14 cellular contexts compared by ENCODE assay signal in genomic region chr16:21162661-21163151, GRCh38. TPM values are rescaled to one million over a fixed set of nuclear protein-coding genes. Genes with fewer than 3 reads are reported as not detected.
DNase-seq lines count a peak whose midpoint lies in the region; ATAC-seq and TF ChIP-seq lines count a peak whose summit lies in the region.
"Had no signal": no experiment of that assay in that cellular context is flagged by ENCODE, and none has a peak within 500 bp of the region (broad histone marks: within the 10 kb centered on the region; RNA-seq: fewer than 3 reads in every experiment).

No MANE protein-coding gene starts in this region.

- no peaks in the 10 kb centered on the region for H3K27me3 Mint-ChIP-seq in natural killer cell (ENCODE audit: low read depth in 2 of 2)
- peaks cover 15% of the 10 kb centered on the region for H3K27me3 Mint-ChIP-seq in endodermal cell (ENCODE audit: insufficient read depth)
- H3K27me3 Mint-ChIP-seq: stimulated activated naive CD8-positive, alpha-beta T cell treated with anti-CD3 and anti-CD28 coated beads, Interleukin-15, Interleukin-2, amounts not matched to agents 100 ng/mL and 50 ng/mL, for 24 hours had no signal

- no peak overlapping the region for H3K9ac ChIP-seq in parathyroid adenoma
- no peak overlapping the region for H3K9ac ChIP-seq in endodermal cell (ENCODE audit: extremely low read depth, low read length, poor library complexity, severe bottlenecking)
- H3K9ac ChIP-seq: BLaER1 had no signal

- H3K36me3 Mint-ChIP-seq in natural killer cell (no peaks in the 10 kb centered on the region), endodermal cell (ENCODE audit: low read depth) (peaks cover 40% of the 10 kb centered on the region)

- H3K27ac Mint-ChIP-seq in natural killer cell (no peak overlapping the region), endodermal cell (no peak overlapping the region)
- H3K27ac Mint-ChIP-seq: stimulated activated naive CD8-positive, alpha-beta T cell treated with anti-CD3 and anti-CD28 coated beads, Interleukin-15, Interleukin-2, amounts not matched to agents 100 ng/mL and 50 ng/mL, for 24 hours had no signal

- no peaks in the 10 kb centered on the region for H3K9me3 ChIP-seq in parathyroid adenoma (ENCODE audit: control insufficient read depth, low read length)
- H3K9me3 ChIP-seq in endodermal cell (ENCODE audit: control insufficient read depth, low read length), result no peaks in the 10 kb centered on the region
- H3K9me3 ChIP-seq: BLaER1, neutrophil, Peyer's patch had no signal

- peaks cover 11 to 17% of the 10 kb centered on the region in 2 donors for H3K4me1 Mint-ChIP-seq in natural killer cell
- H3K4me1 Mint-ChIP-seq in endodermal cell, result no peaks in the 10 kb centered on the region

- H3K36me3 ChIP-seq in parathyroid adenoma (ENCODE audit: control insufficient read depth, insufficient read depth, low read length) (no peaks in the 10 kb centered on the region), endodermal cell (ENCODE audit: control insufficient read depth, insufficient read depth, low read length) (peaks cover 58% of the 10 kb centered on the region)
- H3K36me3 ChIP-seq: neutrophil had no signal

- H2AFZ ChIP-seq in parathyroid adenoma, result no peak overlapping the region

- no peaks in the 10 kb centered on the region for H3K9me3 Mint-ChIP-seq in natural killer cell
- H3K9me3 Mint-ChIP-seq in endodermal cell, result no peaks in the 10 kb centered on the region
- H3K9me3 Mint-ChIP-seq: stimulated activated naive CD8-positive, alpha-beta T cell treated with anti-CD3 and anti-CD28 coated beads, Interleukin-15, Interleukin-2, amounts not matched to agents 100 ng/mL and 50 ng/mL, for 24 hours had no signal

- H3K27me3 ChIP-seq in parathyroid adenoma (ENCODE audit: control insufficient read depth, insufficient read depth, low read length), result no peaks in the 10 kb centered on the region
- no peaks in the 10 kb centered on the region for H3K27me3 ChIP-seq in endodermal cell (ENCODE audit: control insufficient read depth, insufficient read depth, low read length, poor library complexity, severe bottlenecking)
- H3K27me3 ChIP-seq: BLaER1, neutrophil, Peyer's patch had no signal

- H3K4me1 ChIP-seq in parathyroid adenoma (peaks cover 6% of the 10 kb centered on the region), endodermal cell (ENCODE audit: control insufficient read depth, insufficient read depth, low read length) (no peaks in the 10 kb centered on the region)

- intact Hi-C loops in natural killer cell (cut with micrococcal nuclease), result no loop called here

- H3K27ac ChIP-seq in parathyroid adenoma (no peak overlapping the region), endodermal cell (ENCODE audit: low read depth, low read length) (no peak overlapping the region)
- H3K27ac ChIP-seq: BLaER1, neutrophil had no signal

- DNase-seq in AG08395 (ENCODE audit: low spot score) (peak; percentile 18), NCI-H1694 treated with DMSO at 0.1 percent for 48 hours (lab: John Stamatoyannopoulos, UW) (peak; percentile 36), fibroblast of mammary gland (ENCODE audit: low read depth) (peak; percentile 49), natural killer cell (no peak), NAMALWA (ENCODE audit: low spot score) (no peak), endodermal cell (no peak), SHP77 treated with DMSO at 0.1 percent for 48 hours (lab: John Stamatoyannopoulos, UW) (no peak)
- DNase-seq: NCI-H1417 treated with DMSO at 0.1 percent for 48 hours; Peyer's patch; stimulated activated CD4-positive, alpha-beta T cell treated with anti-CD3 and anti-CD28 coated beads, Interleukin-4, amount 100 ng/mL, for 1 hour had no signal

- ATAC-seq in natural killer cell, result no peak

- peak overlapping the region; percentile 6 for H3K4me2 ChIP-seq in parathyroid adenoma (ENCODE audit: low read length)
- H3K4me2 ChIP-seq: BLaER1 had no signal

- TF ChIP-seq CTCF in fibroblast of mammary gland (conservative IDR thresholded peaks at IDR 0.05; ENCODE audit: control insufficient read depth, insufficient read depth, low read depth, low read length), result no peak
- TF ChIP-seq CTCF in parathyroid adenoma (IDR thresholded peaks at IDR 0.05), result no peak
- TF ChIP-seq CTCF in natural killer cell (IDR thresholded peaks at IDR 0.05), result no peak
- no peak for TF ChIP-seq CTCF in endodermal cell (conservative IDR thresholded peaks at IDR 0.05)

- H3K4me3 Mint-ChIP-seq in natural killer cell, result no peak overlapping the region
- no peak overlapping the region for H3K4me3 Mint-ChIP-seq in endodermal cell
- H3K4me3 Mint-ChIP-seq: stimulated activated naive CD8-positive, alpha-beta T cell treated with anti-CD3 and anti-CD28 coated beads, Interleukin-15, Interleukin-2, amounts not matched to agents 100 ng/mL and 50 ng/mL, for 24 hours had no signal

- no peaks in the 10 kb centered on the region for H3K79me2 ChIP-seq in parathyroid adenoma

- H3K4me3 ChIP-seq in fibroblast of mammary gland (ENCODE audit: control insufficient read depth, low read depth, low read length) (no peak overlapping the region), parathyroid adenoma (ENCODE audit: low read depth, low read length) (peak overlapping the region; percentile 9), endodermal cell (ENCODE audit: low read length) (no peak overlapping the region)
- H3K4me3 ChIP-seq: BLaER1, Peyer's patch had no signal

- whole genome bisulfite sequencing in endodermal cell (ENCODE audit: insufficient coverage in 1 of 2, insufficient read length in 1 of 2), 2 experiments, result 95 to 97% methylated on average over 5 to 7 of the region's 7 CpGs

RNA-seq across cellular contexts. Expression of gene LDAF1, which starts 4.2 kb away (rescaled TPM):
- total RNA-seq in natural killer cell (10 to 100 TPM in 1 of 3 donors, 1 to 10 TPM in 2; 4.6 to 12.9 (median 5.9) TPM), endodermal cell (10 to 100 TPM; 16.5 to 28.8 TPM)
- polyA plus RNA-seq in endodermal cell (2013, experiment 1 of 2), result 32.2 TPM
- polyA plus RNA-seq in endodermal cell (2013, experiment 2 of 2), result 26.5 TPM

RNA-seq across cellular contexts. Expression of gene DNAH3, which starts 12.1 kb away (rescaled TPM):
- total RNA-seq in natural killer cell (not detected), endodermal cell (under 1 TPM; 0.40 to 0.82 TPM)
- polyA plus RNA-seq in endodermal cell (2013, experiment 1 of 2), result 0.11 TPM
- 0.29 TPM for polyA plus RNA-seq in endodermal cell (2013, experiment 2 of 2)

RNA-seq across cellular contexts. Expression of gene ZP2, which starts 48.7 kb away (rescaled TPM):
- total RNA-seq in natural killer cell, result not detected
- not detected for total RNA-seq in endodermal cell
- not detected for polyA plus RNA-seq in endodermal cell (2013, experiment 1 of 2)
- polyA plus RNA-seq in endodermal cell (2013, experiment 2 of 2), result not detected

Comparison
In these comparisons a context has a peak if more than half of its experiments do, and no peak if none do; other contexts are left out.
1. DNase-seq: peak in AG08395 (single experiment), NCI-H1694 treated with DMSO at 0.1 percent for 48 hours (single experiment) and fibroblast of mammary gland (single experiment); none in natural killer cell (single experiment), NAMALWA (single experiment), endodermal cell (single experiment) and SHP77 treated with DMSO at 0.1 percent for 48 hours (single experiment).